ENCODE assay signal across 8 cellular contexts in the genomic region with DNA sequence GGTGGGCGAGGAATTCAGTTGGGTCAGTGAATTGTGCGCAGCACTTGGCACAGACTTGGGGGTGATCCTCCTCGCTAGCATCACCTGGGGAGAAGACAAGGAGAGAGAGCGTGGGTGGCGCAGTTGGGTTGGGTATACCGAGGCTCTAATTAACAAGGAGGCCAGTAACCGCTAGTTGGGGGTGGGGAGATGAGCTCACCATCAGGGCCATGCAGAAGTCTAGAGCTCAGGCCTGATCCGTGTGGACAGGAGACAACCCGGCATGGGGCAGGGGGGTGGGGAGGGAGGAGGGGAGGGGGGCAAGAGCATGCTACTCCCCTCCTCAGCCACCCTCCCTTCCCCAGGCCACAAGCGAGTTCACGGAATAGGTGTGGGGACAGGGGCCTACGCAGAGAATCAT. TPM values are rescaled to one million over a fixed set of nuclear protein-coding genes. Genes with fewer than 3 reads are reported as not detected.
DNase-seq lines count a peak whose midpoint lies in the region; ATAC-seq and TF ChIP-seq lines count a peak whose summit lies in the region.

No MANE protein-coding gene starts in this region.

- intact Hi-C loops in gastrocnemius medialis (cut with DNase I; ENCODE audit: low total_unique reads) = no loop called here

- H3K27ac ChIP-seq in right atrium auricular region = peak overlapping the region; percentile 67 to 83
- peak overlapping the region in 2 of 4 donors; percentile 7 to 33 for H3K27ac ChIP-seq in gastrocnemius medialis

- DNase-seq in NCI-H526 (lab: John Stamatoyannopoulos, UW) = peak; percentile 19 to 63
- no peak for DNase-seq in NCI-H526 treated with DMSO at 0.1 percent for 48 hours (lab: John Stamatoyannopoulos, UW)
- no peak for DNase-seq in activated CD8-positive, alpha-beta T cell treated with anti-CD3 and anti-CD28 coated beads, Interleukin-2, amount 10 ng/mL, durations not matched to agents 7 days and 5 days
- no peak for DNase-seq in right atrium auricular region (ENCODE audit: low spot score)
- no peak for DNase-seq in gastrocnemius medialis
- DNase-seq in middle frontal gyrus (ENCODE audit: extremely low spot score, low spot score) = no peak
- DNase-seq in H4 (ENCODE audit: low spot score) = no peak

- H3K36me3 ChIP-seq in right atrium auricular region = no peaks in the 10 kb centered on the region
- no peaks in the 10 kb centered on the region for H3K36me3 ChIP-seq in gastrocnemius medialis

- TF ChIP-seq CTCF in right atrium auricular region (IDR thresholded peaks at IDR 0.05) (no peak), gastrocnemius medialis (IDR thresholded peaks at IDR 0.05 in 4 of 5, conservative IDR thresholded peaks at IDR 0.05 in 1 of 5) (no peak)

- H3K27me3 ChIP-seq in right atrium auricular region = no peaks in the 10 kb centered on the region
- H3K27me3 ChIP-seq in gastrocnemius medialis = peaks cover 0 to 6% (median 0%) of the 10 kb centered on the region in 3 donors

- H3K27me3 Mint-ChIP-seq in activated CD8-positive, alpha-beta T cell treated with anti-CD3 and anti-CD28 coated beads, Interleukin-2, amount 10 ng/mL, durations not matched to agents 7 days and 5 days (ENCODE audit: low read depth) = peaks cover 7% of the 10 kb centered on the region

- peak overlapping the region; percentile 86 to 89 for H3K4me3 ChIP-seq in right atrium auricular region
- H3K4me3 ChIP-seq in gastrocnemius medialis = peak overlapping the region; percentile 72 to 87 (median 80)

- H3K9me3 Mint-ChIP-seq in activated CD8-positive, alpha-beta T cell treated with anti-CD3 and anti-CD28 coated beads, Interleukin-2, amount 10 ng/mL, durations not matched to agents 7 days and 5 days (ENCODE audit: insufficient read depth) = no peaks in the 10 kb centered on the region

- peaks cover 18% of the 10 kb centered on the region for H3K4me1 Mint-ChIP-seq in activated CD8-positive, alpha-beta T cell treated with anti-CD3 and anti-CD28 coated beads, Interleukin-2, amount 10 ng/mL, durations not matched to agents 7 days and 5 days (ENCODE audit: low read depth)

- in situ Hi-C loops in gastrocnemius medialis (cut with MboI; ENCODE audit: low sequenced_read_pairs in 4 of 4) = no loop called here

- no peaks in the 10 kb centered on the region for H3K36me3 Mint-ChIP-seq in activated CD8-positive, alpha-beta T cell treated with anti-CD3 and anti-CD28 coated beads, Interleukin-2, amount 10 ng/mL, durations not matched to agents 7 days and 5 days (ENCODE audit: low read depth)

- H3K27ac Mint-ChIP-seq in activated CD8-positive, alpha-beta T cell treated with anti-CD3 and anti-CD28 coated beads, Interleukin-2, amount 10 ng/mL, durations not matched to agents 7 days and 5 days = peak overlapping the region; percentile 13

- TF ChIP-seq POLR2A in gastrocnemius medialis (IDR thresholded peaks at IDR 0.05) = no peak

- POLR2A ChIA-PET in activated CD8-positive, alpha-beta T cell treated with anti-CD3 and anti-CD28 coated beads, Interleukin-2, amount 10 ng/mL, durations not matched to agents 7 days and 5 days (lab: Charles Lee) = interaction anchor here (0.7 to 1.5 kb wide), 3 partner anchors 15 to 69 kb away, joined by 4 to 21 read pairs (median 4); a partner anchor contains a TSS

- CTCF ChIA-PET in activated CD8-positive, alpha-beta T cell treated with anti-CD3 and anti-CD28 coated beads, Interleukin-2, amount 10 ng/mL, durations not matched to agents 7 days and 5 days (lab: Charles Lee) = interaction anchor here (1.0 to 3.9 kb wide), 6 partner anchors 8 to 98 kb away, joined by 3 to 33 read pairs (median 4); a partner anchor contains a TSS

- ATAC-seq in activated CD8-positive, alpha-beta T cell treated with anti-CD3 and anti-CD28 coated beads, Interleukin-2, amount 10 ng/mL, durations not matched to agents 7 days and 5 days = no peak
- ATAC-seq in gastrocnemius medialis (no peak), HG03571 (IDR thresholded peaks at IDR 0.05; ENCODE audit: unreplicated experiment) (no peak)

- H3K4me3 Mint-ChIP-seq in activated CD8-positive, alpha-beta T cell treated with anti-CD3 and anti-CD28 coated beads, Interleukin-2, amount 10 ng/mL, durations not matched to agents 7 days and 5 days = peak overlapping the region; percentile 72

- H3K4me1 ChIP-seq in right atrium auricular region = peaks cover 0 to 14% of the 10 kb centered on the region in 2 donors
- H3K4me1 ChIP-seq in gastrocnemius medialis = peaks cover 0 to 5% of the 10 kb centered on the region in 2 donors

- no peaks in the 10 kb centered on the region for H3K9me3 ChIP-seq in right atrium auricular region
- no peaks in the 10 kb centered on the region for H3K9me3 ChIP-seq in gastrocnemius medialis

RNA-seq across cellular contexts. Expression of a gene that starts 0.6 kb away (rescaled TPM):
- 1 to 10 TPM; 1.9 to 2.0 TPM for total RNA-seq in activated CD8-positive, alpha-beta T cell treated with anti-CD3 and anti-CD28 coated beads, Interleukin-2, amount 10 ng/mL, durations not matched to agents 7 days and 5 days
- total RNA-seq in right atrium auricular region = 10 to 100 TPM in 1 of 2 donors, 1 to 10 TPM in 1; 4.9 to 15.7 TPM
- 1 to 10 TPM in 3 of 4 donors, under 1 TPM in 1; 0.80 to 2.0 (median 1.1) TPM for total RNA-seq in gastrocnemius medialis
- 0.06 and 0.75 TPM in 2 replicates for total RNA-seq in H4 (2014; rRNA removed; shearing (Covaris generic))

RNA-seq across cellular contexts. Expression of a gene that starts 14.4 kb away (rescaled TPM):
- total RNA-seq in activated CD8-positive, alpha-beta T cell treated with anti-CD3 and anti-CD28 coated beads, Interleukin-2, amount 10 ng/mL, durations not matched to agents 7 days and 5 days = 10 to 100 TPM; 68.3 to 70.8 TPM
- total RNA-seq in right atrium auricular region = 10 to 100 TPM; 25.1 to 27.4 TPM
- 10 to 100 TPM; 16.5 to 52.4 (median 34.6) TPM for total RNA-seq in gastrocnemius medialis
- total RNA-seq in H4 (2014; rRNA removed; shearing (Covaris generic)) = 55.3 and 56.8 TPM in 2 replicates

RNA-seq across cellular contexts. Expression of a gene that starts 48.6 kb away (rescaled TPM):
- total RNA-seq in activated CD8-positive, alpha-beta T cell treated with anti-CD3 and anti-CD28 coated beads, Interleukin-2, amount 10 ng/mL, durations not matched to agents 7 days and 5 days = 10 to 100 TPM; 66.2 to 71.1 TPM
- 10 to 100 TPM; 40.2 to 40.3 TPM for total RNA-seq in right atrium auricular region
- total RNA-seq in gastrocnemius medialis = 100 to 1,000 TPM in 2 of 4 donors, 10 to 100 TPM in 2; 57.2 to 135 (median 112) TPM
- total RNA-seq in H4 (2014; rRNA removed; shearing (Covaris generic)) = 12.7 and 14.3 TPM in 2 replicates

RNA-seq across cellular contexts. Expression of a gene that starts 48.8 kb away (rescaled TPM):
- 10 to 100 TPM; 20.7 to 22.1 TPM for total RNA-seq in activated CD8-positive, alpha-beta T cell treated with anti-CD3 and anti-CD28 coated beads, Interleukin-2, amount 10 ng/mL, durations not matched to agents 7 days and 5 days
- total RNA-seq in right atrium auricular region (10 to 100 TPM; 11.8 to 22.2 TPM), gastrocnemius medialis (10 to 100 TPM in 1 of 4 donors, 1 to 10 TPM in 3; 4.8 to 13.6 (median 8.0) TPM)
- total RNA-seq in H4 (2014; rRNA removed; shearing (Covaris generic)) = 17.5 and 22.9 TPM in 2 replicates

RNA-seq across cellular contexts. Expression of a gene that starts 54.3 kb away (rescaled TPM):
- not detected for total RNA-seq in activated CD8-positive, alpha-beta T cell treated with anti-CD3 and anti-CD28 coated beads, Interleukin-2, amount 10 ng/mL, durations not matched to agents 7 days and 5 days
- total RNA-seq in right atrium auricular region (not detected), gastrocnemius medialis (not detected)
- not detected in 2 replicates for total RNA-seq in H4 (2014; rRNA removed; shearing (Covaris generic))

Comparison
In these comparisons a context has a peak if more than half of its experiments do, and no peak if none do; other contexts are left out.
1. DNase-seq: peak in NCI-H526 (2 of 2); none in NCI-H526 treated with DMSO at 0.1 percent for 48 hours (single experiment), activated CD8-positive, alpha-beta T cell treated with anti-CD3 and anti-CD28 coated beads, Interleukin-2, amount 10 ng/mL, durations not matched to agents 7 days and 5 days (single experiment), right atrium auricular region (single experiment), gastrocnemius medialis (0 of 2), middle frontal gyrus (single experiment) and H4 (single experiment).